17 cellular contexts compared by ENCODE assay signal in the genomic region with DNA sequence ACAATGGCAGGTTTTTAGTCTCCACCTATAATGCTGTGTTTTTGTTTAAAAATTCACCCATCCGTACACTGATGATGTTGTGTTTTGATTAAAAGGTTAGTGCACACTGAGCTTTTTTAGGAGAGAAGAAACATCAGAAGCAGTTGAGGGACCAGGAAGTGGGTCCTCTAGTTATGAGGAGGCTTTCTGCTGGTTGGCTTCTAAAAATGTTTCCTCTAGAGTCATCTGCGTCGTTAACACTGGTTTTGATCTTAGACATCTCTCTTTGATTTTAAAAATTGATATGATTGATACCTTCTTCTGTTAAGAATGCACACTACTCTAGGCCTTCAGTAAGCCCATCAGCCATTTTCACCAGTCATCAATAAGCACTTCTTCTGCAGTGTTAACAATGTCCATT. TPM values are rescaled to one million over a fixed set of nuclear protein-coding genes. Genes with fewer than 3 reads are reported as not detected.
DNase-seq lines count a peak whose midpoint lies in the region; ATAC-seq lines count a peak whose summit lies in the region.
"Had no signal": no experiment of that assay in that cellular context is flagged by ENCODE, and none has a peak within 500 bp of the region (broad histone marks: within the 10 kb centered on the region; RNA-seq: fewer than 3 reads in every experiment).

No MANE protein-coding gene starts in this region.

- no peak overlapping the region for H3K9ac ChIP-seq in mesenchymal stem cell (ENCODE audit: low read length)

- H3K14ac ChIP-seq in mesenchymal stem cell (ENCODE audit: low read length in 2 of 2), result no peak overlapping the region

- no peak for DNase-seq in activated CD4-positive, alpha-beta T cell treated with anti-CD3 and anti-CD28 coated beads, Interleukin-2, amount 10 ng/mL, durations not matched to agents 24 days and 14 days
- DNase-seq in activated CD4-positive, alpha-beta T cell treated with anti-CD3 and anti-CD28 coated beads for 4 hours, result no peak
- no peak for DNase-seq in mesenchymal stem cell
- no peak for DNase-seq in NCI-H1105 (lab: John Stamatoyannopoulos, UW)
- no peak for DNase-seq in activated effector memory CD4-positive, alpha-beta T cell treated with anti-CD3 and anti-CD28 coated beads, Interleukin-2, amount 50 U/mL, for 16 hours
- DNase-seq: CD8-positive, alpha-beta memory T cell; endodermal cell; lower lobe of right lung; NCI-H1092; stimulated activated CD4-positive, alpha-beta T cell treated with anti-CD3 and anti-CD28 coated beads, Interleukin-4, amount 100 ng/mL, for 1 hour had no signal

- H3K4me1 ChIP-seq in mesenchymal stem cell (ENCODE audit: control insufficient read depth, insufficient read depth, low read depth, low read length), result no peaks in the 10 kb centered on the region

- H4K91ac ChIP-seq in mesenchymal stem cell (ENCODE audit: low read length), result no peak overlapping the region

- H3K27ac ChIP-seq in layer of hippocampus (ENCODE audit: low read depth, low read length) (peak overlapping the region; percentile 2), mesenchymal stem cell (ENCODE audit: low read length, poor library complexity, severe bottlenecking) (no peak overlapping the region)
- H3K27ac ChIP-seq: lower lobe of right lung, right atrium auricular region, vagina had no signal

- peak overlapping the region; percentile 13 for H3K4me3 Mint-ChIP-seq in activated CD4-positive, alpha-beta T cell treated with anti-CD3 and anti-CD28 coated beads, Interleukin-2, amount 10 ng/mL, durations not matched to agents 24 days and 14 days
- H3K4me3 Mint-ChIP-seq: CD8-positive, alpha-beta memory T cell; endodermal cell; IgD-negative memory B cell; neural crest cell had no signal

- no peak overlapping the region for H3K23ac ChIP-seq in mesenchymal stem cell (ENCODE audit: low read length in 2 of 2)

- H3K27me3 ChIP-seq in layer of hippocampus (ENCODE audit: control insufficient read depth, insufficient read depth, low read length) (no peaks in the 10 kb centered on the region), mesenchymal stem cell (ENCODE audit: control insufficient read depth in 1 of 2, insufficient read depth in 1 of 2, low read length in 2 of 2) (no peaks in the 10 kb centered on the region)
- H3K27me3 ChIP-seq: right atrium auricular region, vagina had no signal

- ATAC-seq in GM19351 (IDR thresholded peaks at IDR 0.05; ENCODE audit: unreplicated experiment), result peak; percentile 79
- peak; percentile 67 for ATAC-seq in HG03565 (IDR thresholded peaks at IDR 0.05; ENCODE audit: unreplicated experiment)
- ATAC-seq: lower lobe of right lung had no signal

- H3K9me3 Mint-ChIP-seq in activated CD4-positive, alpha-beta T cell treated with anti-CD3 and anti-CD28 coated beads, Interleukin-2, amount 10 ng/mL, durations not matched to agents 24 days and 14 days, result no peaks in the 10 kb centered on the region
- H3K9me3 Mint-ChIP-seq: CD8-positive, alpha-beta memory T cell; endodermal cell; neural crest cell had no signal

- H3K36me3 ChIP-seq in mesenchymal stem cell (ENCODE audit: control insufficient read depth in 1 of 2, insufficient read depth in 2 of 2, low read depth in 1 of 2, low read length in 2 of 2), result no peaks in the 10 kb centered on the region
- H3K36me3 ChIP-seq: lower lobe of right lung, right atrium auricular region, vagina had no signal

- H3K18ac ChIP-seq in mesenchymal stem cell (ENCODE audit: low read depth in 1 of 2, low read length in 2 of 2), result no peak overlapping the region

- H3K4me3 ChIP-seq in mesenchymal stem cell (ENCODE audit: insufficient read depth in 1 of 2, low read depth in 1 of 2, low read length in 2 of 2), result no peak overlapping the region
- H3K4me3 ChIP-seq: lower lobe of right lung, right atrium auricular region, vagina had no signal

- H3K9me3 ChIP-seq in mesenchymal stem cell (ENCODE audit: control insufficient read depth, low read length), result no peaks in the 10 kb centered on the region
- H3K9me3 ChIP-seq: lower lobe of right lung, right atrium auricular region, vagina had no signal

- no peak overlapping the region for H3K4me2 ChIP-seq in mesenchymal stem cell (ENCODE audit: low read length, poor library complexity, severe bottlenecking)

- H3K79me1 ChIP-seq in mesenchymal stem cell (replicated peaks; ENCODE audit: low read length, poor library complexity, severe bottlenecking), result peaks cover 21% of the 10 kb centered on the region

- H2BK15ac ChIP-seq in mesenchymal stem cell (ENCODE audit: low read depth, poor library complexity, severe bottlenecking), result no peak overlapping the region

- H2AFZ ChIP-seq in mesenchymal stem cell (ENCODE audit: low read depth, low read length), result no peak overlapping the region

- intact Hi-C loops in activated CD4-positive, alpha-beta T cell treated with anti-CD3 and anti-CD28 coated beads, Interleukin-2, amount 10 ng/mL, durations not matched to agents 24 days and 14 days (cut with micrococcal nuclease), result loop anchor here (1.0 kb wide), 1 partner anchor 13 kb away; no protein-coding TSS in a partner anchor

- peaks cover 24% of the 10 kb centered on the region for H3K4me1 Mint-ChIP-seq in activated CD4-positive, alpha-beta T cell treated with anti-CD3 and anti-CD28 coated beads, Interleukin-2, amount 10 ng/mL, durations not matched to agents 24 days and 14 days

- H3K4ac ChIP-seq in mesenchymal stem cell (ENCODE audit: low read depth in 1 of 2, low read length in 2 of 2), result no peak overlapping the region

- WGBS in mesenchymal stem cell, result 95% methylated on average over 1 of the region's 3 CpGs

- H3K27me3 Mint-ChIP-seq in activated CD4-positive, alpha-beta T cell treated with anti-CD3 and anti-CD28 coated beads, Interleukin-2, amount 10 ng/mL, durations not matched to agents 24 days and 14 days, result no peaks in the 10 kb centered on the region
- H3K27me3 Mint-ChIP-seq: CD8-positive, alpha-beta memory T cell; IgD-negative memory B cell had no signal

- H3K27ac Mint-ChIP-seq in activated CD4-positive, alpha-beta T cell treated with anti-CD3 and anti-CD28 coated beads, Interleukin-2, amount 10 ng/mL, durations not matched to agents 24 days and 14 days, result peak overlapping the region; percentile 79
- H3K27ac Mint-ChIP-seq: endodermal cell, IgD-negative memory B cell had no signal

- H2BK120ac ChIP-seq in mesenchymal stem cell (ENCODE audit: low read depth, low read length), result no peak overlapping the region

- no peak overlapping the region for H2AK5ac ChIP-seq in mesenchymal stem cell (ENCODE audit: low read length, severe bottlenecking)

- H4K8ac ChIP-seq in mesenchymal stem cell (ENCODE audit: low read length), result no peak overlapping the region

- peaks cover 3% of the 10 kb centered on the region for H3K36me3 Mint-ChIP-seq in activated CD4-positive, alpha-beta T cell treated with anti-CD3 and anti-CD28 coated beads, Interleukin-2, amount 10 ng/mL, durations not matched to agents 24 days and 14 days (ENCODE audit: low read depth)
- H3K36me3 Mint-ChIP-seq: IgD-negative memory B cell had no signal

- H2BK5ac ChIP-seq in mesenchymal stem cell (ENCODE audit: low read depth, low read length, poor library complexity, severe bottlenecking), result no peak overlapping the region

- H2BK12ac ChIP-seq in mesenchymal stem cell (ENCODE audit: low read length in 2 of 2), result no peak overlapping the region

RNA-seq across cellular contexts. Expression of a gene that starts 56.2 kb away (rescaled TPM):
- total RNA-seq in activated CD4-positive, alpha-beta T cell treated with anti-CD3 and anti-CD28 coated beads, Interleukin-2, amount 10 ng/mL, durations not matched to agents 24 days and 14 days, result 12.3 and 14.3 TPM in 2 replicates
- polyA plus RNA-seq in mesenchymal stem cell (2013, experiment 1 of 2), result 4.1 TPM
- polyA plus RNA-seq in mesenchymal stem cell (2013, experiment 2 of 2), result 4.8 TPM
